ENCODE assay signal across 16 cellular contexts in genomic region chr12:40313928-40314327, GRCh38.
A peak's percentile ranks its signal among the peaks of the same experiment; 100 is the strongest.
DNase-seq lines count a peak whose midpoint lies in the region; ATAC-seq and TF ChIP-seq lines count a peak whose summit lies in the region.
"Had no signal": no experiment of that assay in that cellular context is flagged by ENCODE, and none has a peak within 500 bp of the region (broad histone marks: within the 10 kb centered on the region; RNA-seq: fewer than 3 reads in every experiment).

No MANE protein-coding gene starts in this region.

- H3K27ac ChIP-seq in OCI-LY3 (ENCODE audit: low read length), result peak overlapping the region; percentile 93
- no peak overlapping the region for H3K27ac ChIP-seq in prostate gland
- H3K27ac ChIP-seq: BLaER1 had no signal

- H3K9me3 ChIP-seq in OCI-LY3 (ENCODE audit: insufficient read depth, low read length) (no peaks in the 10 kb centered on the region), prostate gland (no peaks in the 10 kb centered on the region)
- H3K9me3 ChIP-seq: BLaER1 had no signal

- H3K9ac ChIP-seq in OCI-LY3 (ENCODE audit: low read length), result peak overlapping the region; percentile 53
- H3K9ac ChIP-seq: BLaER1 had no signal

- no peaks in the 10 kb centered on the region for H3K79me2 ChIP-seq in OCI-LY3 (ENCODE audit: low read length)

- no peaks in the 10 kb centered on the region for H3K36me3 Mint-ChIP-seq in mesothelial cell of epicardium
- H3K36me3 Mint-ChIP-seq: type B pancreatic cell had no signal

- 0 out of 2 replicates have a peak overlapping the region, but pooled peaks have one; percentile 12 for H2AFZ ChIP-seq in OCI-LY3 (ENCODE audit: low read depth, low read length)

- H3K4me3 ChIP-seq in OCI-LY3 (ENCODE audit: low read length) (peak overlapping the region; percentile 61), prostate gland (no peak overlapping the region)
- H3K4me3 ChIP-seq: BLaER1 had no signal

- 91% methylated on average over 10 of the region's 10 CpGs for WGBS in prostate gland

- intact Hi-C loops in prostate gland (cut with DNase I), result loop anchor here (5.0 kb wide), 1 partner anchor 162 kb away; no protein-coding TSS in a partner anchor

- H3K4me1 Mint-ChIP-seq in mesothelial cell of epicardium, result peaks cover 15% of the 10 kb centered on the region

- no peak overlapping the region for H3K4me3 Mint-ChIP-seq in mesothelial cell of epicardium
- H3K4me3 Mint-ChIP-seq: T-helper 1 cell treated with Interleukin-12 subunit alpha and Interleukin-12 subunit beta and Interleukin-4 antibody, amounts not matched to agents 30 μg/mL and 1 μg/mL, for 36 hours; type B pancreatic cell had no signal

- no peaks in the 10 kb centered on the region for H3K27me3 ChIP-seq in OCI-LY3 (ENCODE audit: low read depth, low read length)
- H3K27me3 ChIP-seq in prostate gland (replicated peaks; ENCODE audit: insufficient read depth), result no peaks in the 10 kb centered on the region
- H3K27me3 ChIP-seq: BLaER1 had no signal

- H3K4me1 ChIP-seq in OCI-LY3 (ENCODE audit: low read length) (peaks cover 47% of the 10 kb centered on the region), prostate gland (replicated peaks) (no peaks in the 10 kb centered on the region)
- H3K4me1 ChIP-seq: BLaER1 had no signal

- H4K20me1 ChIP-seq in OCI-LY3 (ENCODE audit: insufficient read depth, low read length), result no peaks in the 10 kb centered on the region
- H4K20me1 ChIP-seq: BLaER1 had no signal

- H3K4me2 ChIP-seq in OCI-LY3 (ENCODE audit: low read length), result peak overlapping the region; percentile 80
- H3K4me2 ChIP-seq: BLaER1 had no signal

- ATAC-seq in GM18502 (IDR thresholded peaks at IDR 0.05; ENCODE audit: poor library complexity, unreplicated experiment), result peak; percentile 87
- peak; percentile 85 for ATAC-seq in GM21447 (IDR thresholded peaks at IDR 0.05; ENCODE audit: unreplicated experiment)
- peak; percentile 67 for ATAC-seq in HG03060 (IDR thresholded peaks at IDR 0.05; ENCODE audit: low read depth, unreplicated experiment)

- H3K9me3 Mint-ChIP-seq in mesothelial cell of epicardium, result no peaks in the 10 kb centered on the region
- H3K9me3 Mint-ChIP-seq: T-helper 1 cell treated with Interleukin-12 subunit alpha and Interleukin-12 subunit beta and Interleukin-4 antibody, amounts not matched to agents 30 μg/mL and 1 μg/mL, for 36 hours; type B pancreatic cell had no signal

- no peak for TF ChIP-seq POLR2A in prostate gland (IDR thresholded peaks at IDR 0.05)

- no peak overlapping the region for H3K27ac Mint-ChIP-seq in mesothelial cell of epicardium
- H3K27ac Mint-ChIP-seq: T-helper 1 cell treated with Interleukin-12 subunit alpha and Interleukin-12 subunit beta and Interleukin-4 antibody, amounts not matched to agents 30 μg/mL and 1 μg/mL, for 36 hours; type B pancreatic cell had no signal

- H3K36me3 ChIP-seq in OCI-LY3 (replicated peaks; ENCODE audit: low read depth, low read length), result peaks cover 11% of the 10 kb centered on the region
- no peaks in the 10 kb centered on the region for H3K36me3 ChIP-seq in prostate gland
- H3K36me3 ChIP-seq: BLaER1 had no signal

- no peaks in the 10 kb centered on the region for H3K27me3 Mint-ChIP-seq in mesothelial cell of epicardium (ENCODE audit: low read depth)
- H3K27me3 Mint-ChIP-seq: type B pancreatic cell had no signal

- DNase-seq in NCI-H510A treated with DMSO at 0.1 percent for 48 hours (lab: John Stamatoyannopoulos, UW) (no peak), prostate gland (ENCODE audit: low spot score) (no peak), GM19238 (ENCODE audit: insufficient read length, low spot score) (no peak), mesothelial cell of epicardium (ENCODE audit: low spot score in 2 of 2, unreplicated experiment in 2 of 2) (no peak)
- DNase-seq: amygdala; effector memory CD4-positive, alpha-beta T cell; mesendoderm; MM.1S; NCI-H69 had no signal

- no peak for TF ChIP-seq CTCF in OCI-LY3 (IDR thresholded peaks at IDR 0.05; ENCODE audit: low read depth, low read length)
- TF ChIP-seq CTCF in prostate gland (IDR thresholded peaks at IDR 0.05), result no peak
- no peak for TF ChIP-seq CTCF in mesothelial cell of epicardium (IDR thresholded peaks at IDR 0.05; ENCODE audit: unreplicated experiment)
